In genomic region chr4:72169861-72170260, GRCh38 we compare ENCODE assay signal across 24 cellular contexts.
"Had no signal": no experiment of that assay in that cellular context is flagged by ENCODE, and none has a peak within 500 bp of the region (broad histone marks: within the 10 kb centered on the region; RNA-seq: fewer than 3 reads in every experiment).

No MANE protein-coding gene starts in this region.

- H2AFZ ChIP-seq: hepatocyte, neural progenitor cell, parathyroid adenoma had no signal

- H3K36me3 ChIP-seq: esophagus muscularis mucosa, gastroesophageal sphincter, heart left ventricle, left lung, neural progenitor cell, right lobe of liver, thyroid gland, vagina had no signal

- H3K4me2 ChIP-seq: hepatocyte, neural progenitor cell had no signal

- H3K79me2 ChIP-seq: hepatocyte, parathyroid adenoma had no signal

- DNase-seq: effector CD8-positive, alpha-beta T cell; endodermal cell; foreskin keratinocyte; heart left ventricle; left cardiac atrium; left lung; mesenchymal stem cell; mucosa of descending colon; naive B cell; right lobe of liver; small intestine; stimulated activated CD4-positive, alpha-beta T cell treated with anti-CD3 and anti-CD28 coated beads, Interleukin-15, amount 100 ng/mL, for 24 hours; stimulated activated CD4-positive, alpha-beta T cell treated with anti-CD3 and anti-CD28 coated beads, Interleukin-2, amount 100 ng/mL, for 48 hours; stimulated activated naive CD4-positive, alpha-beta T cell; stimulated activated naive CD8-positive, alpha-beta T cell treated with anti-CD3 and anti-CD28 coated beads, Interleukin-15, amount 100 ng/mL, for 72 hours; thyroid gland; trophoblast cell had no signal

- H3K4me3 ChIP-seq: esophagus muscularis mucosa, gastroesophageal sphincter, heart left ventricle, hepatocyte, left lung, mucosa of descending colon, neural progenitor cell, right lobe of liver, thyroid gland, vagina had no signal

- H3K9ac ChIP-seq: neural progenitor cell, parathyroid adenoma had no signal

- H3K4me1 ChIP-seq: esophagus muscularis mucosa, foreskin keratinocyte, gastroesophageal sphincter, heart left ventricle, left lung, neural progenitor cell, parathyroid adenoma, right lobe of liver, thyroid gland, vagina had no signal

- H3K27me3 ChIP-seq: esophagus muscularis mucosa, foreskin keratinocyte, gastroesophageal sphincter, heart left ventricle, hepatocyte, left lung, neural progenitor cell, right lobe of liver, thyroid gland, vagina had no signal

- ATAC-seq: foreskin keratinocyte; gastroesophageal sphincter; heart left ventricle; left cardiac atrium; left lung; mucosa of descending colon; natural killer cell treated with Interleukin-12 subunit alpha and Interleukin-12 subunit beta and Interleukin-15 and Interleukin-18, amount 100 ng/mL, for 72 hours; right lobe of liver; stimulated activated naive CD8-positive, alpha-beta T cell treated with anti-CD3 and anti-CD28 coated beads, Interleukin-15, amount 100 ng/mL, for 72 hours had no signal

- H3K9me3 ChIP-seq: esophagus muscularis mucosa, mucosa of descending colon, right lobe of liver, thyroid gland, vagina had no signal

- H3K27ac ChIP-seq: esophagus muscularis mucosa, foreskin keratinocyte, gastroesophageal sphincter, heart left ventricle, hepatocyte, left lung, neural progenitor cell, parathyroid adenoma, right lobe of liver, thyroid gland, vagina had no signal
